ENCODE assay signal across 34 cellular contexts in genomic region chr17:29016635-29017034, GRCh38. TPM values are rescaled to one million over a fixed set of nuclear protein-coding genes. Genes with fewer than 3 reads are reported as not detected.
"Had no signal": no experiment of that assay in that cellular context is flagged by ENCODE, and none has a peak within 500 bp of the region (broad histone marks: within the 10 kb centered on the region; RNA-seq: fewer than 3 reads in every experiment).

No MANE protein-coding gene starts in this region.

- ATAC-seq: gastrocnemius medialis; naive thymus-derived CD4-positive, alpha-beta T cell; sciatic nerve had no signal

- H3K9me3 ChIP-seq: gastrocnemius medialis, pancreas, stomach, thyroid gland, vagina had no signal

- H3K4me3 ChIP-seq: dorsolateral prefrontal cortex, gastrocnemius medialis, pancreas, smooth muscle cell, stomach, thyroid gland, vagina had no signal

- H3K36me3 Mint-ChIP-seq: naive thymus-derived CD4-positive, alpha-beta T cell had no signal

- H3K4me2 ChIP-seq: smooth muscle cell had no signal

- H3K4me3 Mint-ChIP-seq: endodermal cell; naive thymus-derived CD4-positive, alpha-beta T cell; nephron progenitor cell had no signal

- H3K4me1 ChIP-seq: gastrocnemius medialis had no signal

- H3K9me3 Mint-ChIP-seq: endodermal cell; naive thymus-derived CD4-positive, alpha-beta T cell; nephron progenitor cell had no signal

- H3K27ac ChIP-seq: dorsolateral prefrontal cortex, epithelial cell of prostate, gastrocnemius medialis, pancreas, stomach, thyroid gland, vagina had no signal

- DNase-seq: cortex of kidney; dorsolateral prefrontal cortex; effector CD8-positive, alpha-beta T cell; endodermal cell; foreskin fibroblast; gastrocnemius medialis; head of caudate nucleus; kidney; mesenchymal stem cell; midbrain; naive thymus-derived CD4-positive, alpha-beta T cell; nephron progenitor cell; occipital lobe; pancreas; stimulated activated CD4-positive, alpha-beta T cell treated with anti-CD3 and anti-CD28 coated beads, Interleukin-12 subunit alpha, Interleukin-12 subunit beta, amount 100 ng/mL, for 4 hours; stimulated activated CD4-positive, alpha-beta T cell treated with anti-CD3 and anti-CD28 coated beads, Interleukin-1b, Interleukin-23, amount 100 ng/mL, for 48 hours; stimulated activated CD4-positive, alpha-beta T cell treated with anti-CD3 and anti-CD28 coated beads, Interleukin-4, amount 100 ng/mL, for 1 hour; stimulated activated CD8-positive, alpha-beta memory T cell treated with anti-CD3 and anti-CD28 coated beads, Interleukin-4, amount 100 ng/mL, for 48 hours; stimulated activated naive CD4-positive, alpha-beta T cell treated with Interleukin-2 at 50 U/mL for 16 hours; stomach; thyroid gland; trophoblast cell had no signal

- H3K27me3 ChIP-seq: pancreas, thyroid gland had no signal

- H3K27ac Mint-ChIP-seq: endodermal cell; naive thymus-derived CD4-positive, alpha-beta T cell; nephron progenitor cell; progenitor cell of endocrine pancreas had no signal

- H3K36me3 ChIP-seq: gastrocnemius medialis, pancreas, stomach, thyroid gland, vagina had no signal

RNA-seq across cellular contexts. Expression of gene SEZ6, which starts 10.8 kb away (rescaled TPM):
- total RNA-seq: esophagus mucosa, gastrocnemius medialis, glomerular endothelial cell, kidney, left lobe of liver, lower leg skin, mucosa of gallbladder, sciatic nerve, smooth muscle cell, subcutaneous adipose tissue, thyroid gland, ureter, vagina had no signal
- polyA plus RNA-seq: smooth muscle cell had no signal
